Comparison of ENCODE assay signal across 16 cellular contexts in genomic region chr1:36869054-36869453, GRCh38.
"Had no signal": no experiment of that assay in that cellular context is flagged by ENCODE, and none has a peak within 500 bp of the region (broad histone marks: within the 10 kb centered on the region; RNA-seq: fewer than 3 reads in every experiment).

No MANE protein-coding gene starts in this region.

- H3K4me3 ChIP-seq: gastrocnemius medialis, left ventricle myocardium inferior, lung, suprapubic skin, thyroid gland had no signal

- H3K27ac ChIP-seq: gastrocnemius medialis, left ventricle myocardium inferior, neutrophil, suprapubic skin, thyroid gland had no signal

- H3K27me3 ChIP-seq: gastrocnemius medialis, thyroid gland had no signal

- H3K9me3 ChIP-seq: gastrocnemius medialis, left ventricle myocardium inferior, neutrophil, suprapubic skin, thyroid gland had no signal

- H3K36me3 ChIP-seq: gastrocnemius medialis, left ventricle myocardium inferior, neutrophil, suprapubic skin, thyroid gland had no signal

- H3K4me1 ChIP-seq: gastrocnemius medialis, left ventricle myocardium inferior, suprapubic skin, thyroid gland had no signal

- DNase-seq: effector memory CD4-positive, alpha-beta T cell; gastrocnemius medialis; left cardiac atrium; left ventricle myocardium inferior; mesenchymal stem cell; naive B cell; nephron progenitor cell; right cardiac atrium; small intestine; stimulated activated CD4-positive, alpha-beta T cell treated with anti-CD3 and anti-CD28 coated beads, Interleukin-12 subunit alpha, Interleukin-12 subunit beta, amount 100 ng/mL, for 4 hours; stimulated activated naive CD4-positive, alpha-beta T cell; thyroid gland had no signal

- ATAC-seq: esophagus mucosa, gastrocnemius medialis, left cardiac atrium, right cardiac atrium had no signal
